1 cellular context compared by ENCODE assay signal in the genomic region with DNA sequence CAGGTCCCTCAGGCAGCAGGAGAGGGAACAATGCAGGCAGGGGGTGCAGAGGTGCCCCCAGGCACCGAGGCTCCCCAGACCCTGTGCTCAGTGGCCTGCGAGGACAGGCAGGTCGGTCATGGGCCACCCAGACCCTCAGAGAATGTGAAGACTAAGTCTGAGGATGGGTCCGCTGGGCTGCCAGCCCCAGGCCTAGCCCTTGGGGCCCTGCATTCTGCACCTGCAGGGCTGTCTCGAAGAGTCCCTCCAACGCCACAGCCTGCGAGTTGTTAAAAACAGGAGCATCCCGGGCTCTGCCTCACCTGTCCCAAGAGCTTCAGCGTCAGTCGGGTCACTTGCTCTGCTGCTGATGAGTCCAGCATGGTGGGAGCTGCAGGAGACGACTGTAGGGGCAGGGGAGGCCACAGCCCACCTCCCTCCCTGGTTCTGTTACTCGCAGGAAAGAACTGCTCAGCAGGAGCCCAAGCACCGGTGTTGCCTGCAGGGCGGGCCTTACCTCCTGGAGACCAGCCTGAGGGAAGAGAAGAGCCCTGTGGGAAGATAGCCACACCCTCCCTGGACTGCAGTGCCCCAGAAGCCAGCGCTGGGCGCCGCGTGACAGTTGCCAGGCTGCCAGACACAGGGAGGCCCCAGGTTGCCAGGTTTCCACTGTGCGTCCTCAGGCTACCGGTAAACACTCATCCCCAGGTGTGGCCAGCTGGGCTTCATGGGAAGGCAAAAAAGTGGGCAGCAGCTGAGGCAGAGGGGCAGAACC.
TF ChIP-seq lines count a peak whose summit lies in the region.

No MANE protein-coding gene starts in this region.

TF ChIP-seq in HepG2, 621 proteins besides CTCF, POLR2A, EP300 and RAD21:
- TF ChIP-seq ATF7 (IDR thresholded peaks at IDR 0.05) (no peak), ATF7 (CRISPR knock-in tag; IDR thresholded peaks at IDR 0.05) (0 out of 2 replicates have a peak, but pooled peaks have one; percentile 8), AGO2 (optimal IDR thresholded peaks at IDR 0.05; ENCODE audit: low read depth, low read length) (peak; percentile 85), NR3C1 (CRISPR knock-in tag; IDR thresholded peaks at IDR 0.05) (no peak), SUZ12 (IDR thresholded peaks at IDR 0.05; ENCODE audit: low read depth, low read length) (no peak), ZNF747 (CRISPR knock-in tag; IDR thresholded peaks at IDR 0.05; ENCODE audit: borderline replicate concordance) (no peak), TCF7L2 (IDR thresholded peaks at IDR 0.05; ENCODE audit: low read depth, low read length) (no peak)
